ENCODE assay signal across 8 cellular contexts in the genomic region with DNA sequence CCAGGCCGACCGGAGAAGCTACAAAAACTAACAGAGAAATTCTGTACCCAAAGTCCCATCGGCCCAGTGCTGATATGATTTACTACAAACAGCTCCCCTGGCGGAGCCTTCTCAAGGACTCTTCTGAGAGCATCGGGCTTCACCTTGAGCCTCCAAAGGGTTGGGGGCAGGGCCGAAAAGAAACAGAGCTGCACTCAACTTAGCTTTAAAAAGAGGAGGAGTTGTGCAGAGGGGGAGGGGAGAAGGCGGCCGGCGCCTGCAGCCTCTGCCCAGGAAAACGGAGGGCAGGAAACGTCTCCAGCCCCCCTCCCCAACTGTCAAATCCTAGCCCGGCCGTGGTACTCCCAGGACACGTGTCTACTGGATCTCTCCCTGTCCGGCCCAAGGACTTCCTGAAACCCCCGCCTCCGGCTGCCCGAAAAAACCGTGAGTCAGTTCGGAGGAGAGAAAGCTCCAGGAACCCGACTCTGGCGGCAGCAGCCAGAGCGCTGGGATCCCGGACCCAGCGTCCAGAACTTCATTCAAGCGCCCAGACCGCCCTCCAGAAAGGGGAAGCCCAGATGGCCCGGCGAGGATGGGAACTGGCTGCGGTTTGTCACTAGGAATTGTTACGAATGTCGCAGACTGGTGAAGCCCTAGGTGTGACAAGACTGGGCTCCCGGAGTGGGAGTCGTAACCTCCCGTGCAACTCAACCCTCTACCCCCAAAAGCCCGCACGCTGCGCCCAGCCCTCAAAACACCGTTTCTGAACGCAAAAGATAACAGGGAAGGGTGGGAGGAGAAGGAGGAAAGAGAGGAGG. TPM values are rescaled to one million over a fixed set of nuclear protein-coding genes. Genes with fewer than 3 reads are reported as not detected.
A peak's percentile ranks its signal among the peaks of the same experiment; 100 is the strongest.
DNase-seq lines count a peak whose midpoint lies in the region; ATAC-seq and TF ChIP-seq lines count a peak whose summit lies in the region.

No MANE protein-coding gene starts in this region.

- peak; percentile 65 for ATAC-seq in DND-41 (ENCODE audit: insufficient read depth, low read depth)
- ATAC-seq in GM21423 (IDR thresholded peaks at IDR 0.05; ENCODE audit: unreplicated experiment), result peak; percentile 53

- no peaks in the 10 kb centered on the region; the same call in 1 of the 2 replicates for H3K4me1 ChIP-seq in DND-41 (ENCODE audit: insufficient read depth, low read length)
- peaks cover 0 to 8% of the 10 kb centered on the region in 2 donors for H3K4me1 ChIP-seq in right atrium auricular region
- H3K4me1 ChIP-seq in Karpas-422 (ENCODE audit: low read length), result no peaks in the 10 kb centered on the region

- H4K20me1 ChIP-seq in DND-41 (ENCODE audit: insufficient read depth, low read length) (no peaks in the 10 kb centered on the region), Karpas-422 (ENCODE audit: insufficient read depth, low read depth, low read length) (no peaks in the 10 kb centered on the region)

- H3K9me3 ChIP-seq in DND-41 (ENCODE audit: insufficient read depth, low read length, severe bottlenecking) (no peaks in the 10 kb centered on the region), right atrium auricular region (no peaks in the 10 kb centered on the region), Karpas-422 (ENCODE audit: low read length) (no peaks in the 10 kb centered on the region)

- H3K9ac ChIP-seq in DND-41 (ENCODE audit: low read depth, low read length) (no peak overlapping the region), Karpas-422 (ENCODE audit: low read length) (no peak overlapping the region)

- H3K9me2 ChIP-seq in Karpas-422 (replicated peaks; ENCODE audit: insufficient read depth, low read length), result no peaks in the 10 kb centered on the region

- H3K36me3 ChIP-seq in DND-41 (ENCODE audit: insufficient read depth, low read length) (no peaks in the 10 kb centered on the region), right atrium auricular region (no peaks in the 10 kb centered on the region), Karpas-422 (ENCODE audit: insufficient read depth, low read length) (no peaks in the 10 kb centered on the region)

- DNase-seq in DND-41, result peak; percentile 22
- DNase-seq in NCI-H510A treated with DMSO at 0.1 percent for 48 hours (lab: John Stamatoyannopoulos, UW), result peak; percentile 58
- DNase-seq in anterior cingulate cortex (lab: John Stamatoyannopoulos, UW), result peak in 48 of 58 donors; percentile 1 to 73 (median 34)
- peak; percentile 78 for DNase-seq in right atrium auricular region (ENCODE audit: low spot score)
- DNase-seq in posterior cingulate gyrus, result peak in 9 of 10 donors; percentile 21 to 90 (median 44)
- DNase-seq in Karpas-422, result no peak
- DNase-seq in 8988T, result no peak

- H3K4me2 ChIP-seq in DND-41 (ENCODE audit: insufficient read depth, low read length) (no peak overlapping the region), Karpas-422 (ENCODE audit: low read depth, low read length, poor library complexity, severe bottlenecking) (no peak overlapping the region)

- H3K27me3 ChIP-seq in DND-41 (ENCODE audit: insufficient read depth, low read length, poor library complexity) (peaks cover 22% of the 10 kb centered on the region), right atrium auricular region (no peaks in the 10 kb centered on the region), Karpas-422 (ENCODE audit: low read length) (no peaks in the 10 kb centered on the region; the same call in 1 of the 2 replicates)

- TF ChIP-seq CTCF in DND-41 (IDR thresholded peaks at IDR 0.05; ENCODE audit: borderline replicate concordance, extremely low read depth, low read length, poor library complexity, severe bottlenecking) (no peak), right atrium auricular region (IDR thresholded peaks at IDR 0.05) (peak in 1 of 2 donors; percentile 40)

- H3K4me3 ChIP-seq in DND-41 (ENCODE audit: low read depth in 1 of 2, low read length in 2 of 2) (no peak overlapping the region), right atrium auricular region (peak overlapping the region; percentile 49 to 59), Karpas-422 (ENCODE audit: low read length) (no peak overlapping the region)

- intact Hi-C loops in posterior cingulate gyrus (cut with DNase I), result no loop called here

- H2AFZ ChIP-seq in DND-41 (ENCODE audit: low read depth, low read length) (0 out of 2 replicates have a peak overlapping the region, but pooled peaks have one; percentile 50), Karpas-422 (ENCODE audit: low read length) (no peak overlapping the region)

- no peak overlapping the region for H3K27ac ChIP-seq in DND-41 (ENCODE audit: low read length)
- peak overlapping the region; percentile 70 to 79 for H3K27ac ChIP-seq in right atrium auricular region
- no peak overlapping the region for H3K27ac ChIP-seq in Karpas-422 (ENCODE audit: low read length)

- H3K79me2 ChIP-seq in DND-41 (ENCODE audit: insufficient read depth, low read length) (no peaks in the 10 kb centered on the region), Karpas-422 (ENCODE audit: low read length) (no peaks in the 10 kb centered on the region)

RNA-seq across cellular contexts. Expression of a gene that starts 1.0 kb away (rescaled TPM):
- total RNA-seq in right atrium auricular region, result 1 to 10 TPM; 1.2 to 2.8 TPM
- not detected in 2 replicates for total RNA-seq in Karpas-422 (2014; rRNA removed; shearing (Covaris generic); ENCODE audit: low replicate concordance)

Comparison
In these comparisons a context has a peak if more than half of its experiments do, and no peak if none do; other contexts are left out.
1. DNase-seq: peak in DND-41 (single experiment), NCI-H510A treated with DMSO at 0.1 percent for 48 hours (single experiment), anterior cingulate cortex (48 of 58), right atrium auricular region (single experiment) and posterior cingulate gyrus (9 of 10); none in Karpas-422 (single experiment) and 8988T (single experiment).
2. H3K27ac ChIP-seq: peak in right atrium auricular region (2 of 2); none in DND-41 (single experiment) and Karpas-422 (single experiment).
3. H3K4me3 ChIP-seq: peak in right atrium auricular region (2 of 2); none in DND-41 (0 of 2) and Karpas-422 (single experiment).